In the genomic region with DNA sequence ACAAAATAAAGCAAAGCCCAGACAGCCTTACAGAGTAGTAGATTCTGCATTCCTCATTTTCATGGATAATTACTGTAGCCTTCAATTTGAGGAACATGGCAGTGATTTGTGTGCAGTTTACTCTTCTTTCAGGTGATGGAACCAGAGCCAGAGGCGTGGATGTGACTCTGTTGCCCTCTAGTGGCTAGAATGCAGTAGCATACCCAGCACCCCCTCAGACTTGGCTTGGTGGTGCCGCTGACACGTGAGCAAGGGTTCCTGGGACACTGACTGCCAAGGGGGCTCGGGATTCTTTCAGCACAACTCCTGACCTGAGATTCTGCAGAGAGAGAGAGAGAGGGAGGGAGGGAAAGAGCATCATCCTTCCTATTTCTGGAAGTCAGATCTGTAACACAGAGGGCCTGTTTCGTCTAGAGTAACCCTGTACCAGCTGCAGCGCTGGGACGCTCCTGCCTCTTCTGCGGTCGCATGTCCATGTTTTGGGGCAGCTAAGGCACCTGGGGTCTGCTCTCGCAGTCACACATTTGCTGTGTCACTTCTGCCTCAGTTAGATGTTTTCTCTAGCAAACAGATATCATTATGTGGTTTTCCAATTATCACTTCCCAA, we compare ENCODE assay signal across 8 cellular contexts.
A peak's percentile ranks its signal among the peaks of the same experiment; 100 is the strongest.
DNase-seq lines count a peak whose midpoint lies in the region; ATAC-seq, FAIRE-seq and TF ChIP-seq lines count a peak whose summit lies in the region.

No MANE protein-coding gene starts in this region.

- H3K27ac ChIP-seq in kidney (ENCODE audit: low read depth in 2 of 2, low read length in 2 of 2), result no peak overlapping the region

- H3K4me1 ChIP-seq in kidney (ENCODE audit: control insufficient read depth in 1 of 2, insufficient read depth in 1 of 2, low read depth in 1 of 2, low read length in 2 of 2), result no peaks in the 10 kb centered on the region

- no peaks in the 10 kb centered on the region for H3K36me3 ChIP-seq in kidney (ENCODE audit: control insufficient read depth in 1 of 2, insufficient read depth in 2 of 2, low read length in 2 of 2)

- intact Hi-C loops in kidney (cut with DNase I), result no loop called here

- no peak overlapping the region for H3K9ac ChIP-seq in kidney (ENCODE audit: low read length in 2 of 2)

- no peaks in the 10 kb centered on the region for H3K9me3 ChIP-seq in kidney (ENCODE audit: control insufficient read depth in 1 of 2, low read length in 2 of 2)

- H3K4me3 ChIP-seq in kidney (ENCODE audit: low read length in 2 of 2), result no peak overlapping the region

- ATAC-seq in HG02623 (IDR thresholded peaks at IDR 0.05; ENCODE audit: unreplicated experiment), result peak; percentile 91

- no peak for FAIRE-seq in kidney (lab: Jason Lieb, UNC)

- TF ChIP-seq CTCF in GM12873 (IDR thresholded peaks at IDR 0.05; ENCODE audit: insufficient read depth, low read depth, low read length, missing control alignments) (peak; percentile 98), kidney (IDR thresholded peaks at IDR 0.05; ENCODE audit: borderline replicate concordance, extremely low read depth, insufficient read depth) (peak; percentile 87)

- DNase-seq in 8988T (peak; percentile 23), NCI-H1105 treated with DMSO at 0.1 percent for 48 hours (lab: John Stamatoyannopoulos, UW) (peak; percentile 71), T-helper 2 cell (peak in 3 of 5 experiments; percentile 3 to 48 (median 8)), kidney (no peak)
- DNase-seq in central memory CD4-positive, alpha-beta T cell, result peak; percentile 9
- peak; percentile 19 to 34 for DNase-seq in stimulated activated CD4-positive, alpha-beta T cell treated with anti-CD3 and anti-CD28 coated beads, Interleukin-2, amount 100 ng/mL, for 48 hours
